Comparison of ENCODE assay signal across 8 cellular contexts in the genomic region with DNA sequence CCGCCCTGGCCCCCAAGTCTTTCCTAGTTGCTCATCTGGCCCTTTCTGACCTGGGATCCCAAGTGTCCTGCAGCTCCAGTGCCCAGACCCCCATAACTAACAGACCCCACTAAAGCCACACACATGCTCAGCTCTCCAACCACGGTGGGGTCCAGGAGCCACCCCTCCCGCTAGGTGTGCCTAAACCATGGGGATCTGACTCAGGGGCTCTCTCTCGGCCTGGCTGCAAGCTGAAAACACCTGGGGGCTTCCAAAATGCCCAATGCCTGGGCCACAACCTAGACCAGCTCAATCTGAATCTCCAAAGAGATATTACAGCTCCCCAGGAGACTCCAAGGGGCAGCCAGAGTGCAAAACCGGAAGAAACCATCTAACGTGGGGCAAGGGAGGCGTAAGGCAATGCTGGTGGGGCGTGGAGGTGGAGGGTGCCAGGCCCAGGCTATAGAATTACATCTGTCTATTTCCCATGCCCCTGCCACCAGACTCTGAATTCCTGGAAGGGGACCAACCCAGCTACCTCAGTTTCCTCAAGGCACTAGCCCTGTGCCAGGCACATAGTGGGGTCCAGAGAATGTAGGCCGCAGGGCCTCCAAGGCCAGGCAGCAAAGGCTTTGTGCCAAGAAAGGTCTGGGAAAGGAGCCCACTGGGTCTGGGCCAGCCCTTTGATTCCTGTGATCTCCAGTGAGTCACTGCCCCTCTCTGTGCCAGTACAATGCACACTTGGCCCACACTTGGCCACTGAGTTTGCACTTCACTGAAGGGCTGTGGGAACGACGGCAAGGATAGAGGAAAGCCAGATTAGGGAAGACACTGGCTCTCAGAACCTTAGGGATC.
DNase-seq lines count a peak whose midpoint lies in the region; ATAC-seq and TF ChIP-seq lines count a peak whose summit lies in the region.

No MANE protein-coding gene starts in this region.

- peak overlapping the region; percentile 41 for H3K4me3 Mint-ChIP-seq in stimulated activated naive CD8-positive, alpha-beta T cell treated with anti-CD3 and anti-CD28 coated beads, Interleukin-15, Interleukin-2, amounts not matched to agents 100 ng/mL and 50 ng/mL, for 24 hours
- H3K4me3 Mint-ChIP-seq in stimulated activated naive CD8-positive, alpha-beta T cell treated with anti-CD3 and anti-CD28 coated beads, Interleukin-15, amount 100 ng/mL, for 72 hours, result peak overlapping the region in 1 of 2 donors; percentile 12

- H3K4me1 Mint-ChIP-seq in stimulated activated naive CD8-positive, alpha-beta T cell treated with anti-CD3 and anti-CD28 coated beads, Interleukin-15, Interleukin-2, amounts not matched to agents 100 ng/mL and 50 ng/mL, for 24 hours (ENCODE audit: low read depth), result peaks cover 66% of the 10 kb centered on the region
- H3K4me1 Mint-ChIP-seq in stimulated activated naive CD8-positive, alpha-beta T cell treated with anti-CD3 and anti-CD28 coated beads, Interleukin-15, amount 100 ng/mL, for 72 hours, result peaks cover 76% of the 10 kb centered on the region

- TF ChIP-seq CTCF in coronary artery (IDR thresholded peaks at IDR 0.05), result no peak

- H3K9me3 Mint-ChIP-seq in stimulated activated naive CD8-positive, alpha-beta T cell treated with anti-CD3 and anti-CD28 coated beads, Interleukin-15, Interleukin-2, amounts not matched to agents 100 ng/mL and 50 ng/mL, for 24 hours, result no peaks in the 10 kb centered on the region
- no peaks in the 10 kb centered on the region for H3K9me3 Mint-ChIP-seq in stimulated activated naive CD8-positive, alpha-beta T cell treated with anti-CD3 and anti-CD28 coated beads, Interleukin-15, amount 100 ng/mL, for 72 hours

- H3K27ac ChIP-seq in coronary artery, result peak overlapping the region; percentile 30 to 99
- H3K27ac ChIP-seq in muscle layer of colon (ENCODE audit: low read depth, low read length), result peak overlapping the region; percentile 82

- peaks cover 46% of the 10 kb centered on the region for H3K4me1 ChIP-seq in muscle layer of colon (ENCODE audit: insufficient read depth, low read length)

- H3K36me3 Mint-ChIP-seq in stimulated activated naive CD8-positive, alpha-beta T cell treated with anti-CD3 and anti-CD28 coated beads, Interleukin-15, Interleukin-2, amounts not matched to agents 100 ng/mL and 50 ng/mL, for 24 hours (ENCODE audit: low read depth), result peaks cover 53% of the 10 kb centered on the region

- H3K27ac Mint-ChIP-seq in stimulated activated naive CD8-positive, alpha-beta T cell treated with anti-CD3 and anti-CD28 coated beads, Interleukin-15, Interleukin-2, amounts not matched to agents 100 ng/mL and 50 ng/mL, for 24 hours, result peak overlapping the region; percentile 84
- H3K27ac Mint-ChIP-seq in stimulated activated naive CD8-positive, alpha-beta T cell treated with anti-CD3 and anti-CD28 coated beads, Interleukin-15, amount 100 ng/mL, for 72 hours, result peak overlapping the region in 1 of 2 donors; percentile 47

- no peaks in the 10 kb centered on the region for H3K27me3 Mint-ChIP-seq in stimulated activated naive CD8-positive, alpha-beta T cell treated with anti-CD3 and anti-CD28 coated beads, Interleukin-15, Interleukin-2, amounts not matched to agents 100 ng/mL and 50 ng/mL, for 24 hours
- no peaks in the 10 kb centered on the region for H3K27me3 Mint-ChIP-seq in stimulated activated naive CD8-positive, alpha-beta T cell treated with anti-CD3 and anti-CD28 coated beads, Interleukin-15, amount 100 ng/mL, for 72 hours

- H3K9ac ChIP-seq in muscle layer of colon (ENCODE audit: low read length), result peak overlapping the region; percentile 49

- peaks cover 32% of the 10 kb centered on the region for H3K36me3 ChIP-seq in muscle layer of colon (ENCODE audit: insufficient read depth, low read length)

- DNase-seq in stimulated activated naive CD8-positive, alpha-beta T cell treated with anti-CD3 and anti-CD28 coated beads, Interleukin-15, amount 100 ng/mL, for 72 hours, result no peak
- DNase-seq in coronary artery (ENCODE audit: low spot score), result no peak
- DNase-seq in HuH-7.5 (ENCODE audit: low spot score), result no peak
- no peak for DNase-seq in COLO668 (lab: John Stamatoyannopoulos, UW; ENCODE audit: unreplicated experiment)
- DNase-seq in HK-2 (ENCODE audit: unreplicated experiment), result no peak

- H3K9me3 ChIP-seq in muscle layer of colon (ENCODE audit: low read length), result no peaks in the 10 kb centered on the region

- H3K4me3 ChIP-seq in coronary artery (no peak overlapping the region), muscle layer of colon (ENCODE audit: low read depth in 1 of 2, low read length in 2 of 2) (no peak overlapping the region)

- no peaks in the 10 kb centered on the region for H3K27me3 ChIP-seq in muscle layer of colon (ENCODE audit: control insufficient read depth in 1 of 2, insufficient read depth in 2 of 2, low read length in 2 of 2)

- no peak for ATAC-seq in stimulated activated naive CD8-positive, alpha-beta T cell treated with anti-CD3 and anti-CD28 coated beads, Interleukin-15, amount 100 ng/mL, for 72 hours
- ATAC-seq in HG02571 (IDR thresholded peaks at IDR 0.05; ENCODE audit: unreplicated experiment), result no peak
